7 cellular contexts compared by ENCODE assay signal in the genomic region with DNA sequence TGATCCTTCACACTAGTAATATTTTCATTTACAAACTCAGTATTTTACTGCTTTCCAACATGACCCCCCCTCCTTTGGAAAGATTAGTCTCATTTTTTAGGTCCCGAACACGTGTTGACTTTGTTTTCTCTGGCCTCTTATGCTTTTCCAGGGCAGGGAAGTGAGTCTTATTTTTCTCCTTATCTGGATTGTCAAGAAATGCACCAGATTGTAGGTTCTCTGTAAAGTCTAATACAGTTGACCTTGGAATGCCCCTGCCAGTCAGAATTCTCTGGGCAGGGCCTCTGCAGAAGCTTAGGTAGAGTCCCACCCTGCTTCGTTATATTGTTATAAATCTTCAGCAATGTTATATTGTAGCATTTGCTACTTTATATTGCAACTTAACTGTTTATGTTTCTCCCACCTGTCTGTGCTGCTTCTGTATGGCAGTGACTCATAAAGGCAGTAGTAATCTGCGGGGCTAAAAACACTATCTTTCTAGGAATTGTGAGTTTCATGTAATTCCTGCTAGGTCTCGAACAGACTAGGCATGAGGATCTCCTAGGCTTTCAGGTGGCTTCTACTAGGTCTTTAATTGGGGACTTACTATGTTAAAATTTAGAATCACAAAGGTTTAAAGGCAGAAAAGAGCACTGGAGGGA. TPM values are rescaled to one million over a fixed set of nuclear protein-coding genes. Genes with fewer than 3 reads are reported as not detected.
A peak's percentile ranks its signal among the peaks of the same experiment; 100 is the strongest.
DNase-seq lines count a peak whose midpoint lies in the region; ATAC-seq and TF ChIP-seq lines count a peak whose summit lies in the region.

No MANE protein-coding gene starts in this region.

- peaks cover 57% of the 10 kb centered on the region for H3K79me2 ChIP-seq in smooth muscle cell (ENCODE audit: low read depth)

- peaks cover 19% of the 10 kb centered on the region for H4K20me1 ChIP-seq in smooth muscle cell (ENCODE audit: low read depth)

- H3K9me3 ChIP-seq in HEK293 (ENCODE audit: control insufficient read depth, insufficient read depth, low read depth, low read length) (no peaks in the 10 kb centered on the region), smooth muscle cell (replicated peaks; ENCODE audit: low read depth) (no peaks in the 10 kb centered on the region)

- TF ChIP-seq CTCF in HEK293 (tag by site-specific recombination; IDR thresholded peaks at IDR 0.05) (no peak), fibroblast of pulmonary artery (IDR thresholded peaks at IDR 0.05; ENCODE audit: low read length, missing control alignments) (no peak), smooth muscle cell (IDR thresholded peaks at IDR 0.05; ENCODE audit: borderline replicate concordance, insufficient read depth, poor library complexity, severe bottlenecking) (no peak)

- H3K36me3 ChIP-seq in HEK293 (ENCODE audit: control insufficient read depth in 2 of 2, insufficient read depth in 1 of 2, low read length in 2 of 2) (no peaks in the 10 kb centered on the region), smooth muscle cell (ENCODE audit: low read depth) (no peaks in the 10 kb centered on the region)

- no peaks in the 10 kb centered on the region for H3K27me3 ChIP-seq in smooth muscle cell (ENCODE audit: low read depth)

- 49% methylated on average over 5 of the region's 5 CpGs for WGBS in smooth muscle cell (ENCODE audit: low lambda C conversion rate)

- H2AFZ ChIP-seq in smooth muscle cell (ENCODE audit: low read depth), result no peak overlapping the region

- H3K9ac ChIP-seq in smooth muscle cell (ENCODE audit: low read depth), result peak overlapping the region; percentile 1

- H3K27ac ChIP-seq in HEK293 (ENCODE audit: extremely low read depth, low read depth, low read length), result peak overlapping the region; percentile 90; the same call in 1 of the 2 replicates
- peak overlapping the region; percentile 71 for H3K27ac ChIP-seq in smooth muscle cell (ENCODE audit: low read depth)

- CTCF ChIA-PET in HEK293 (lab: Yijun Ruan, JAX), result interaction anchor here (0.7 kb wide), 1 partner anchor 721 kb away, joined by 3 read pairs; no protein-coding TSS in a partner anchor

- POLR2A ChIA-PET in HEK293 (lab: Yijun Ruan, JAX), result interaction anchor here (1.6 kb wide), 1 partner anchor 12 kb away, joined by 3 read pairs; no protein-coding TSS in a partner anchor

- peak overlapping the region; percentile 84 for H3K4me2 ChIP-seq in smooth muscle cell

- ATAC-seq in GM18511 (IDR thresholded peaks at IDR 0.05; ENCODE audit: unreplicated experiment), result no peak
- ATAC-seq in GM19395 (IDR thresholded peaks at IDR 0.05; ENCODE audit: unreplicated experiment), result no peak

- peaks cover 4% of the 10 kb centered on the region; the same call in 1 of the 2 replicates for H3K4me1 ChIP-seq in HEK293 (ENCODE audit: control insufficient read depth, insufficient read depth, low read length)
- peaks cover 9% of the 10 kb centered on the region for H3K4me1 ChIP-seq in smooth muscle cell (ENCODE audit: low read depth)

- DNase-seq in SW480 (ENCODE audit: low spot score) (peak; percentile 8), fibroblast of pulmonary artery (ENCODE audit: low read depth) (peak; percentile 14), smooth muscle cell (lab: John Stamatoyannopoulos, UW; ENCODE audit: unreplicated experiment) (no peak), NCI-H1105 (lab: John Stamatoyannopoulos, UW) (no peak)

- H3F3A ChIP-seq in smooth muscle cell (ENCODE audit: low read depth), result peaks cover 19% of the 10 kb centered on the region

- H3K4me3 ChIP-seq in HEK293 (ENCODE audit: low read depth, low read length), result no peak overlapping the region
- H3K4me3 ChIP-seq in fibroblast of pulmonary artery (replicated peaks; ENCODE audit: low read depth, low read length), result peak overlapping the region; percentile 92
- peak overlapping the region; percentile 78 for H3K4me3 ChIP-seq in smooth muscle cell

TF ChIP-seq in HEK293, 187 proteins besides CTCF, POLR2A, EP300 and RAD21 (continues in another document):
- TF ChIP-seq, protein P1, sequence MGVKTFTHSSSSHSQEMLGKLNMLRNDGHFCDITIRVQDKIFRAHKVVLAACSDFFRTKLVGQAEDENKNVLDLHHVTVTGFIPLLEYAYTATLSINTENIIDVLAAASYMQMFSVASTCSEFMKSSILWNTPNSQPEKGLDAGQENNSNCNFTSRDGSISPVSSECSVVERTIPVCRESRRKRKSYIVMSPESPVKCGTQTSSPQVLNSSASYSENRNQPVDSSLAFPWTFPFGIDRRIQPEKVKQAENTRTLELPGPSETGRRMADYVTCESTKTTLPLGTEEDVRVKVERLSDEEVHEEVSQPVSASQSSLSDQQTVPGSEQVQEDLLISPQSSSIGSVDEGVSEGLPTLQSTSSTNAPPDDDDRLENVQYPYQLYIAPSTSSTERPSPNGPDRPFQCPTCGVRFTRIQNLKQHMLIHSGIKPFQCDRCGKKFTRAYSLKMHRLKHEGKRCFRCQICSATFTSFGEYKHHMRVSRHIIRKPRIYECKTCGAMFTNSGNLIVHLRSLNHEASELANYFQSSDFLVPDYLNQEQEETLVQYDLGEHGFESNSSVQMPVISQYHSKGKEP (tag by site-specific recombination; IDR thresholded peaks at IDR 0.05), result no peak
- no peak for TF ChIP-seq ZBTB49 (tag by site-specific recombination; IDR thresholded peaks at IDR 0.05; ENCODE audit: low read depth)
- TF ChIP-seq HIC1 (tag by site-specific recombination; IDR thresholded peaks at IDR 0.05), result no peak
- no peak for TF ChIP-seq ZNF138 (tag by site-specific recombination; IDR thresholded peaks at IDR 0.05; ENCODE audit: borderline replicate concordance)
- TF ChIP-seq, protein P2, sequence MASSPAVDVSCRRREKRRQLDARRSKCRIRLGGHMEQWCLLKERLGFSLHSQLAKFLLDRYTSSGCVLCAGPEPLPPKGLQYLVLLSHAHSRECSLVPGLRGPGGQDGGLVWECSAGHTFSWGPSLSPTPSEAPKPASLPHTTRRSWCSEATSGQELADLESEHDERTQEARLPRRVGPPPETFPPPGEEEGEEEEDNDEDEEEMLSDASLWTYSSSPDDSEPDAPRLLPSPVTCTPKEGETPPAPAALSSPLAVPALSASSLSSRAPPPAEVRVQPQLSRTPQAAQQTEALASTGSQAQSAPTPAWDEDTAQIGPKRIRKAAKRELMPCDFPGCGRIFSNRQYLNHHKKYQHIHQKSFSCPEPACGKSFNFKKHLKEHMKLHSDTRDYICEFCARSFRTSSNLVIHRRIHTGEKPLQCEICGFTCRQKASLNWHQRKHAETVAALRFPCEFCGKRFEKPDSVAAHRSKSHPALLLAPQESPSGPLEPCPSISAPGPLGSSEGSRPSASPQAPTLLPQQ (tag by site-specific recombination; IDR thresholded peaks at IDR 0.05), result no peak
- TF ChIP-seq ZNF548 (tag by site-specific recombination; IDR thresholded peaks at IDR 0.05), result no peak
- TF ChIP-seq TRIM28 (IDR thresholded peaks at IDR 0.05; ENCODE audit: borderline replicate concordance, low read length), result no peak
- TF ChIP-seq OVOL3 (tag by site-specific recombination; IDR thresholded peaks at IDR 0.05), result no peak
- no peak for TF ChIP-seq ZNF114 (tag by site-specific recombination; IDR thresholded peaks at IDR 0.05)
- TF ChIP-seq ZFHX2 (tag by site-specific recombination; conservative IDR thresholded peaks at IDR 0.05), result no peak
- no peak for TF ChIP-seq ZNF302 (tag by site-specific recombination; IDR thresholded peaks at IDR 0.05; ENCODE audit: low read depth)
- no peak for TF ChIP-seq ZNF660 (tag by site-specific recombination; IDR thresholded peaks at IDR 0.05)
- TF ChIP-seq ZNF513 (tag by site-specific recombination; IDR thresholded peaks at IDR 0.05), result no peak

RNA-seq across cellular contexts. Expression of gene TDRD3, which starts 2.0 kb away (rescaled TPM):
- total RNA-seq in smooth muscle cell, result 20.4 and 26.8 TPM in 2 replicates
- polyA plus RNA-seq in smooth muscle cell, result 7.3 and 8.3 TPM in 2 replicates

Comparison
In these comparisons a context has a peak if more than half of its experiments do, and no peak if none do; other contexts are left out.
1. DNase-seq: peak in SW480 (single experiment) and fibroblast of pulmonary artery (single experiment); none in smooth muscle cell (single experiment) and NCI-H1105 (single experiment).